ENCODE assay signal across 1 cellular context in the genomic region with DNA sequence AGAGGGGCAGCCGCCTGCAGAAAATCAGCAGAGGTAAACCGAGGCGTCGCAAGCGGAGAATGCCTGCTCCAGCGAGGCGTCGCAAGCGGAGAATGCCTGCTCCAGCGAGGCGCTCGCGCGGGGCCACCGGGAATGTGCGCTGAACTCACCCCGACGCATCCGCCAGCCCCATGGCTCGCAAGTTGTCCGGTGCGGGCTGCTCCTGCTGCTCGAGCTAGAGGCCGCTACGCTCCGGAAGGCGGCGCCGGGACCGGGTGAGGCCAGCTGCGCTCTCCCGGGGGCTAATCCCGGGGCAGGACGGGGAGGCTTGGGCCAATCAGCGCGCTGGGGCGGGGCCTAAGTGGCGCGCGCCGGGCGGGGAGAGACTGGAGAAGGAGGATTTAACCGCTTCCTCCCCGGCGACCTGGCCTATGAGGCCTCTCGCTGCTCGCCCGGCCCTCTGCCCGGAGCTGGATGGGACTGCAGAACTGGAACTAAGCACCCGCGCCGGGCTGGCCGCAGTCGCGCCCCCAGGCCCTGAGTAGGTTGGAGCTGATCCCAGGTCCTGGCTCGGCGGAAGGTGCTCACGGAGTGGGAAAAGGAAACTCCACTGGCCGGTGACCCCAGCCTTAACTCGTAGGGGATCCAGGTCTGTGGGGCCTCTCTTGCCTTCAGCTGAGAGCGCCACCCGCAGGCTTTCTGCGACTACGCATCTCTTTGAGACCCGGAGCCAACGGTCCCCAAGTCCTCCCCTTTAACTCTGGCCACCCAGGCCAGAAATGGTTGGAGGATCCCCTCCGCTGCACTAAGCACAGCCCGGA.
TF ChIP-seq lines count a peak whose summit lies in the region.

Gene SLC26A6 (minus strand): TSS at position 240 of the 800 bp plus-strand sequence. CDS start 68 bp downstream, at position 172.

TF ChIP-seq in K562, 482 proteins besides CTCF, POLR2A, EP300 and RAD21 (continued from another document and continues in another):
- TF ChIP-seq, protein P1, sequence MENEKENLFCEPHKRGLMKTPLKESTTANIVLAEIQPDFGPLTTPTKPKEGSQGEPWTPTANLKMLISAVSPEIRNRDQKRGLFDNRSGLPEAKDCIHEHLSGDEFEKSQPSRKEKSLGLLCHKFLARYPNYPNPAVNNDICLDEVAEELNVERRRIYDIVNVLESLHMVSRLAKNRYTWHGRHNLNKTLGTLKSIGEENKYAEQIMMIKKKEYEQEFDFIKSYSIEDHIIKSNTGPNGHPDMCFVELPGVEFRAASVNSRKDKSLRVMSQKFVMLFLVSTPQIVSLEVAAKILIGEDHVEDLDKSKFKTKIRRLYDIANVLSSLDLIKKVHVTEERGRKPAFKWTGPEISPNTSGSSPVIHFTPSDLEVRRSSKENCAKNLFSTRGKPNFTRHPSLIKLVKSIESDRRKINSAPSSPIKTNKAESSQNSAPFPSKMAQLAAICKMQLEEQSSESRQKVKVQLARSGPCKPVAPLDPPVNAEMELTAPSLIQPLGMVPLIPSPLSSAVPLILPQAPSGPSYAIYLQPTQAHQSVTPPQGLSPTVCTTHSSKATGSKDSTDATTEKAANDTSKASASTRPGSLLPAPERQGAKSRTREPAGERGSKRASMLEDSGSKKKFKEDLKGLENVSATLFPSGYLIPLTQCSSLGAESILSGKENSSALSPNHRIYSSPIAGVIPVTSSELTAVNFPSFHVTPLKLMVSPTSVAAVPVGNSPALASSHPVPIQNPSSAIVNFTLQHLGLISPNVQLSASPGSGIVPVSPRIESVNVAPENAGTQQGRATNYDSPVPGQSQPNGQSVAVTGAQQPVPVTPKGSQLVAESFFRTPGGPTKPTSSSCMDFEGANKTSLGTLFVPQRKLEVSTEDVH (IDR thresholded peaks at IDR 0.05; ENCODE audit: low read depth, partially characterized antibody): peak; percentile 12
- TF ChIP-seq, protein P2, sequence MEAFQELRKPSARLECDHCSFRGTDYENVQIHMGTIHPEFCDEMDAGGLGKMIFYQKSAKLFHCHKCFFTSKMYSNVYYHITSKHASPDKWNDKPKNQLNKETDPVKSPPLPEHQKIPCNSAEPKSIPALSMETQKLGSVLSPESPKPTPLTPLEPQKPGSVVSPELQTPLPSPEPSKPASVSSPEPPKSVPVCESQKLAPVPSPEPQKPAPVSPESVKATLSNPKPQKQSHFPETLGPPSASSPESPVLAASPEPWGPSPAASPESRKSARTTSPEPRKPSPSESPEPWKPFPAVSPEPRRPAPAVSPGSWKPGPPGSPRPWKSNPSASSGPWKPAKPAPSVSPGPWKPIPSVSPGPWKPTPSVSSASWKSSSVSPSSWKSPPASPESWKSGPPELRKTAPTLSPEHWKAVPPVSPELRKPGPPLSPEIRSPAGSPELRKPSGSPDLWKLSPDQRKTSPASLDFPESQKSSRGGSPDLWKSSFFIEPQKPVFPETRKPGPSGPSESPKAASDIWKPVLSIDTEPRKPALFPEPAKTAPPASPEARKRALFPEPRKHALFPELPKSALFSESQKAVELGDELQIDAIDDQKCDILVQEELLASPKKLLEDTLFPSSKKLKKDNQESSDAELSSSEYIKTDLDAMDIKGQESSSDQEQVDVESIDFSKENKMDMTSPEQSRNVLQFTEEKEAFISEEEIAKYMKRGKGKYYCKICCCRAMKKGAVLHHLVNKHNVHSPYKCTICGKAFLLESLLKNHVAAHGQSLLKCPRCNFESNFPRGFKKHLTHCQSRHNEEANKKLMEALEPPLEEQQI (IDR thresholded peaks at IDR 0.05): no peak
- TF ChIP-seq ZNF12 (CRISPR knock-in tag; IDR thresholded peaks at IDR 0.05) (no peak), THAP7 (CRISPR knock-in tag; IDR thresholded peaks at IDR 0.05) (no peak), UBTF (IDR thresholded peaks at IDR 0.05; ENCODE audit: borderline replicate concordance in 1 of 2, low read depth in 2 of 2, low read length in 2 of 2) (peak; percentile 12 to 95; a peak in 2 of 4 replicates), E2F4 (CRISPR knock-in tag; IDR thresholded peaks at IDR 0.05; ENCODE audit: low read depth) (no peak), HNRNPK (IDR thresholded peaks at IDR 0.05; ENCODE audit: low read depth, low read length, poor library complexity, severe bottlenecking) (peak; percentile 44), YY1 (IDR thresholded peaks at IDR 0.05; ENCODE audit: borderline replicate concordance in 1 of 3, control insufficient read depth in 1 of 3, extremely low read depth in 1 of 3, insufficient read depth in 3 of 3, insufficient read length in 1 of 3, insufficient replicate concordance in 2 of 3, low read depth in 1 of 3, low read length in 2 of 3) (peak in 2 of 3 experiments; percentile 39 to 43), ZNF695 (CRISPR knock-in tag; IDR thresholded peaks at IDR 0.05) (no peak), NR2C2 (CRISPR knock-in tag; IDR thresholded peaks at IDR 0.05) (no peak), NR2C2 (tag; IDR thresholded peaks at IDR 0.05) (peak; percentile 44; the same call in 1 of the 2 replicates), SP1 (CRISPR knock-in tag; IDR thresholded peaks at IDR 0.05) (peak; percentile 90), MAFG (tag; conservative IDR thresholded peaks at IDR 0.05) (no peak), HNRNPLL (IDR thresholded peaks at IDR 0.05; ENCODE audit: low read depth, low read length, poor library complexity, severe bottlenecking) (peak; percentile 38), MNT (conservative IDR thresholded peaks at IDR 0.05) (peak in 1 of 2 experiments; percentile 75; a peak in 1 of 4 replicates), ZNF780A (CRISPR knock-in tag; IDR thresholded peaks at IDR 0.05) (no peak), NR4A1 (CRISPR knock-in tag; IDR thresholded peaks at IDR 0.05) (no peak), NR4A1 (tag; IDR thresholded peaks at IDR 0.05) (no peak), ZBED1 (IDR thresholded peaks at IDR 0.05) (0 out of 2 replicates have a peak, but pooled peaks have one; percentile 48), KLF1 (tag; IDR thresholded peaks at IDR 0.05) (no peak), ZFX (CRISPR knock-in tag; IDR thresholded peaks at IDR 0.05) (peak; percentile 84), MBD2 (IDR thresholded peaks at IDR 0.05; ENCODE audit: borderline replicate concordance, low read depth) (0 out of 2 replicates have a peak, but pooled peaks have one; percentile 37), MXD1 (CRISPR knock-in tag; IDR thresholded peaks at IDR 0.05; ENCODE audit: borderline replicate concordance, poor library complexity, severe bottlenecking) (no peak), SRSF1 (IDR thresholded peaks at IDR 0.05; ENCODE audit: low read depth, low read length) (no peak), PHF8 (IDR thresholded peaks at IDR 0.05; ENCODE audit: borderline replicate concordance, low read length) (peak; percentile 53; the same call in 1 of the 2 replicates), CREB1 (IDR thresholded peaks at IDR 0.05) (no peak), CREB1 (CRISPR knock-in tag; IDR thresholded peaks at IDR 0.05) (peak; percentile 67; the same call in 1 of the 2 replicates), ZNF398 (CRISPR knock-in tag; IDR thresholded peaks at IDR 0.05) (no peak), RBM22 (IDR thresholded peaks at IDR 0.05; ENCODE audit: low read depth, low read length, poor library complexity, severe bottlenecking) (no peak), ZNF263 (CRISPR knock-in tag; IDR thresholded peaks at IDR 0.05; ENCODE audit: borderline replicate concordance) (no peak; the same call in 1 of the 2 replicates), MAZ (CRISPR knock-in tag; conservative IDR thresholded peaks at IDR 0.05 in 1 of 2, IDR thresholded peaks at IDR 0.05 in 1 of 2) (peak; percentile 88 to 96), SPI1 (IDR thresholded peaks at IDR 0.05; ENCODE audit: borderline replicate concordance, low read depth, low read length) (0 out of 2 replicates have a peak, but pooled peaks have one; percentile 3), FOSL1 (tag; conservative IDR thresholded peaks at IDR 0.05) (peak; percentile 42; the same call in 1 of the 2 replicates), LEF1 (IDR thresholded peaks at IDR 0.05) (no peak)
- TF ChIP-seq, protein P3, sequence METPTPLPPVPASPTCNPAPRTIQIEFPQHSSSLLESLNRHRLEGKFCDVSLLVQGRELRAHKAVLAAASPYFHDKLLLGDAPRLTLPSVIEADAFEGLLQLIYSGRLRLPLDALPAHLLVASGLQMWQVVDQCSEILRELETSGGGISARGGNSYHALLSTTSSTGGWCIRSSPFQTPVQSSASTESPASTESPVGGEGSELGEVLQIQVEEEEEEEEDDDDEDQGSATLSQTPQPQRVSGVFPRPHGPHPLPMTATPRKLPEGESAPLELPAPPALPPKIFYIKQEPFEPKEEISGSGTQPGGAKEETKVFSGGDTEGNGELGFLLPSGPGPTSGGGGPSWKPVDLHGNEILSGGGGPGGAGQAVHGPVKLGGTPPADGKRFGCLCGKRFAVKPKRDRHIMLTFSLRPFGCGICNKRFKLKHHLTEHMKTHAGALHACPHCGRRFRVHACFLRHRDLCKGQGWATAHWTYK (CRISPR knock-in tag; IDR thresholded peaks at IDR 0.05): no peak
- TF ChIP-seq, protein P4, sequence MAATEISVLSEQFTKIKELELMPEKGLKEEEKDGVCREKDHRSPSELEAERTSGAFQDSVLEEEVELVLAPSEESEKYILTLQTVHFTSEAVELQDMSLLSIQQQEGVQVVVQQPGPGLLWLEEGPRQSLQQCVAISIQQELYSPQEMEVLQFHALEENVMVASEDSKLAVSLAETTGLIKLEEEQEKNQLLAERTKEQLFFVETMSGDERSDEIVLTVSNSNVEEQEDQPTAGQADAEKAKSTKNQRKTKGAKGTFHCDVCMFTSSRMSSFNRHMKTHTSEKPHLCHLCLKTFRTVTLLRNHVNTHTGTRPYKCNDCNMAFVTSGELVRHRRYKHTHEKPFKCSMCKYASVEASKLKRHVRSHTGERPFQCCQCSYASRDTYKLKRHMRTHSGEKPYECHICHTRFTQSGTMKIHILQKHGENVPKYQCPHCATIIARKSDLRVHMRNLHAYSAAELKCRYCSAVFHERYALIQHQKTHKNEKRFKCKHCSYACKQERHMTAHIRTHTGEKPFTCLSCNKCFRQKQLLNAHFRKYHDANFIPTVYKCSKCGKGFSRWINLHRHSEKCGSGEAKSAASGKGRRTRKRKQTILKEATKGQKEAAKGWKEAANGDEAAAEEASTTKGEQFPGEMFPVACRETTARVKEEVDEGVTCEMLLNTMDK (IDR thresholded peaks at IDR 0.05; ENCODE audit: borderline replicate concordance, insufficient read depth, low read depth, low read length, poor library complexity, severe bottlenecking): peak; percentile 83
